10 cellular contexts compared by ENCODE assay signal in the genomic region with DNA sequence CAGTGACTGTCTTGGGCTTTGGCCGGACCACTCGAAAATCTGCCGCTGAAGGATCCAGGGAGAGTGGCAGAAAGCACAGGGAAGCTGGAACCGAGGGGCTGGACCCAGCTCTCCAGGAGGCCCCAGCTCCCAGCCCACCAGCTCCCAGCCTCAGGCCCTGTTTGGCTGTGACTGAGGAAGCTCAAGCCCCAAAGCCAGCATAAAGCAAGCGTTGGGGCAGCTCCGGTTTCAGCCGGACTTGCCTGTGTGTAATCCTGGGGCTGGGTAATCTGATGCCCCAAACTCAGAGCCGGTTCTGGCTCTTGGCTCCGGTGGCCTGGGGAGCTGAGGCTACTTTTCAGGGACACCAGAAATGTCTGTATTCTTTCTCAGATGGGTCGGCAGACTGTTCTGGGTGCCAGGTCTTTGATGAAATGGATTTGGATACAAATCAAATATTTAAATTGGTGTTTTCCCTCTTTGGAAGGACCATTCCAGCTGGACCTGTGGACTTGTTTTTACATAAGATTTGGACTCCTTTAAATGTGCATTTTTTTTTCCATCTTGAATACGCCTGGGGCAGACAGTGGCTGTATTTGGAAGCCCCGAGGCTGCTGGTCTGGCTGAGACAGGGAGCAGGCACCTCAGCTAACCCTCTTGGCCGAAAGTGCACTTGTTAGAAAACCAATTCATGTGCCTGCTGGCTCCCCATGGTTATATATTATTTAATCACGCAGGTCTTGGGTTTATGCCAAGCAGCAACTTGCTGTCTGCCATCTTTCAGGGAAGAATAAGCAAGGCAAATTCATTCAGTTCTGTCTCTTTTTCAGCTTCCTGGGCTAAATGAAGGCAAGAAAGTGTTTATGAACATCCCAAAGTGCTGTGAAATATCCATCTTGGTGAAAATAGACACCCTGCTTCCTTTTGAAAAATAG. TPM values are rescaled to one million over a fixed set of nuclear protein-coding genes. Genes with fewer than 3 reads are reported as not detected.
DNase-seq lines count a peak whose midpoint lies in the region; ATAC-seq and TF ChIP-seq lines count a peak whose summit lies in the region.
"Had no signal": no experiment of that assay in that cellular context is flagged by ENCODE, and none has a peak within 500 bp of the region (broad histone marks: within the 10 kb centered on the region; RNA-seq: fewer than 3 reads in every experiment).

No MANE protein-coding gene starts in this region.

- H3K9me3 Mint-ChIP-seq in activated CD4-positive, alpha-beta T cell treated with anti-CD3 and anti-CD28 coated beads for 36 hours (ENCODE audit: low read depth) = peaks cover 11% of the 10 kb centered on the region

- H3K4me1 ChIP-seq in HUES64 (ENCODE audit: insufficient read depth, low read length) = peaks cover 19% of the 10 kb centered on the region
- H3K4me1 ChIP-seq in RWPE2 (ENCODE audit: insufficient read depth, poor library complexity, severe bottlenecking) = no peaks in the 10 kb centered on the region
- peaks cover 6% of the 10 kb centered on the region for H3K4me1 ChIP-seq in hepatocyte (ENCODE audit: insufficient read depth)

- H3K4me3 ChIP-seq in HUES64 (ENCODE audit: low read length) (no peak overlapping the region), RWPE2 (ENCODE audit: severe bottlenecking) (no peak overlapping the region), hepatocyte (no peak overlapping the region)
- H3K4me3 ChIP-seq: upper lobe of left lung had no signal

- H3K27ac Mint-ChIP-seq in activated CD4-positive, alpha-beta T cell treated with anti-CD3 and anti-CD28 coated beads for 36 hours = no peak overlapping the region

- POLR2A ChIA-PET in activated CD4-positive, alpha-beta T cell treated with anti-CD3 and anti-CD28 coated beads for 36 hours (lab: Charles Lee) = interaction anchor here (0.7 kb wide), 1 partner anchor 95 kb away, joined by 3 read pairs; no protein-coding TSS in a partner anchor

- H3K27me3 Mint-ChIP-seq in activated CD4-positive, alpha-beta T cell treated with anti-CD3 and anti-CD28 coated beads for 36 hours = peaks cover 13% of the 10 kb centered on the region

- peak overlapping the region; percentile 23 for H3K4me2 ChIP-seq in hepatocyte

- DNase-seq in RWPE2 (ENCODE audit: low spot score) (no peak), hepatocyte (ENCODE audit: low spot score) (peak; percentile 30), smooth muscle cell of the brain vasculature (ENCODE audit: low read depth, low spot score) (peak; percentile 32), left lobe of liver (ENCODE audit: low spot score) (no peak), activated gamma-delta T cell (lab: John Stamatoyannopoulos, UW) (no peak)
- no peak for DNase-seq in activated CD4-positive, alpha-beta T cell treated with anti-CD3 and anti-CD28 coated beads for 36 hours
- DNase-seq in activated CD4-positive, alpha-beta T cell treated with anti-CD3 and anti-CD28 coated beads, Interleukin-2, amount 50 U/mL, for 4 hours = no peak
- DNase-seq: upper lobe of left lung had no signal

- ATAC-seq in RWPE2 (ENCODE audit: low read depth) = peak; percentile 38; the same call in 1 of the 3 replicates
- ATAC-seq in activated CD4-positive, alpha-beta T cell treated with anti-CD3 and anti-CD28 coated beads for 36 hours = no peak
- no peak for ATAC-seq in left lobe of liver

- CTCF ChIA-PET in activated CD4-positive, alpha-beta T cell treated with anti-CD3 and anti-CD28 coated beads for 36 hours (lab: Charles Lee) = interaction anchor here (0.9 kb wide), 1 partner anchor 8 kb away, joined by 3 read pairs; no protein-coding TSS in a partner anchor

- intact Hi-C loops in activated CD4-positive, alpha-beta T cell treated with anti-CD3 and anti-CD28 coated beads for 36 hours (cut with DNase I, micrococcal nuclease) = no loop called here

- H3K27me3 ChIP-seq in HUES64 (ENCODE audit: insufficient read depth, low read length) (no peaks in the 10 kb centered on the region), RWPE2 (ENCODE audit: insufficient read depth, poor library complexity, severe bottlenecking) (no peaks in the 10 kb centered on the region), hepatocyte (no peaks in the 10 kb centered on the region)
- H3K27me3 ChIP-seq: upper lobe of left lung had no signal

- no peaks in the 10 kb centered on the region for H3K79me2 ChIP-seq in hepatocyte

- H3K9ac ChIP-seq in HUES64 (ENCODE audit: low read depth, low read length) = peak overlapping the region; percentile 54; the same call in 1 of the 2 replicates

- no peaks in the 10 kb centered on the region for H3K36me3 Mint-ChIP-seq in activated CD4-positive, alpha-beta T cell treated with anti-CD3 and anti-CD28 coated beads for 36 hours (ENCODE audit: low read depth)

- H3K27ac ChIP-seq in HUES64 (ENCODE audit: low read depth, low read length) (peak overlapping the region; percentile 70), RWPE2 (ENCODE audit: poor library complexity, severe bottlenecking) (no peak overlapping the region), hepatocyte (peak overlapping the region; percentile 42)
- H3K27ac ChIP-seq: upper lobe of left lung, VCaP had no signal

- H3K4me1 Mint-ChIP-seq in activated CD4-positive, alpha-beta T cell treated with anti-CD3 and anti-CD28 coated beads for 36 hours = no peaks in the 10 kb centered on the region

- no peak overlapping the region for H3K4me3 Mint-ChIP-seq in activated CD4-positive, alpha-beta T cell treated with anti-CD3 and anti-CD28 coated beads for 36 hours

- WGBS in HUES64 = 39% methylated on average over 14 of the region's 14 CpGs
- WGBS in hepatocyte (ENCODE audit: low lambda C conversion rate, missing lambda C conversion rate) = 39% methylated on average over 14 of the region's 14 CpGs

- TF ChIP-seq CTCF in RWPE2 (IDR thresholded peaks at IDR 0.05; ENCODE audit: poor library complexity, severe bottlenecking) (no peak), hepatocyte (IDR thresholded peaks at IDR 0.05; ENCODE audit: poor library complexity) (no peak)

- H4K20me1 ChIP-seq in hepatocyte (ENCODE audit: insufficient read depth, poor library complexity, severe bottlenecking) = no peaks in the 10 kb centered on the region

- H3K9me2 ChIP-seq in hepatocyte (replicated peaks; ENCODE audit: insufficient read depth) = no peaks in the 10 kb centered on the region

- H3K9me3 ChIP-seq in HUES64 (ENCODE audit: insufficient read depth, low read depth, low read length) (peaks cover 8% of the 10 kb centered on the region; the same call in 1 of the 2 replicates), RWPE2 (ENCODE audit: severe bottlenecking) (peaks cover 2% of the 10 kb centered on the region), hepatocyte (ENCODE audit: low read depth) (no peaks in the 10 kb centered on the region)

- no peaks in the 10 kb centered on the region for H3K36me3 ChIP-seq in HUES64 (ENCODE audit: insufficient read depth, low read length)
- H3K36me3 ChIP-seq in RWPE2 (ENCODE audit: low read depth) = no peaks in the 10 kb centered on the region
- H3K36me3 ChIP-seq in hepatocyte (replicated peaks; ENCODE audit: insufficient read depth, low read depth) = no peaks in the 10 kb centered on the region
- H3K36me3 ChIP-seq: upper lobe of left lung had no signal

- H2AFZ ChIP-seq in hepatocyte = peak overlapping the region; percentile 31

RNA-seq across cellular contexts. Expression of a gene that starts 29.6 kb away (rescaled TPM):
- polyA plus RNA-seq in HUES64 (2013, experiment 1 of 2) = 24.0 TPM
- 21.1 TPM for polyA plus RNA-seq in HUES64 (2013, experiment 2 of 2)
- total RNA-seq in hepatocyte (6.3 and 24.8 TPM in 2 replicates), left lobe of liver (3.5 TPM)
- 7.1 and 17.7 TPM in 2 replicates for polyA plus RNA-seq in hepatocyte
- total RNA-seq in activated CD4-positive, alpha-beta T cell treated with anti-CD3 and anti-CD28 coated beads for 36 hours = 10 to 100 TPM in 1 of 2 experiments, 1 to 10 TPM in 1; 7.7 to 11.2 TPM

Comparison
In these comparisons a context has a peak if more than half of its experiments do, and no peak if none do; other contexts are left out.
1. DNase-seq: peak in hepatocyte (single experiment) and smooth muscle cell of the brain vasculature (single experiment); none in RWPE2 (single experiment), activated CD4-positive, alpha-beta T cell treated with anti-CD3 and anti-CD28 coated beads for 36 hours (single experiment), activated CD4-positive, alpha-beta T cell treated with anti-CD3 and anti-CD28 coated beads, Interleukin-2, amount 50 U/mL, for 4 hours (0 of 2), left lobe of liver (single experiment) and activated gamma-delta T cell (single experiment).